Comparison of ENCODE assay signal across 8 cellular contexts in the genomic region with DNA sequence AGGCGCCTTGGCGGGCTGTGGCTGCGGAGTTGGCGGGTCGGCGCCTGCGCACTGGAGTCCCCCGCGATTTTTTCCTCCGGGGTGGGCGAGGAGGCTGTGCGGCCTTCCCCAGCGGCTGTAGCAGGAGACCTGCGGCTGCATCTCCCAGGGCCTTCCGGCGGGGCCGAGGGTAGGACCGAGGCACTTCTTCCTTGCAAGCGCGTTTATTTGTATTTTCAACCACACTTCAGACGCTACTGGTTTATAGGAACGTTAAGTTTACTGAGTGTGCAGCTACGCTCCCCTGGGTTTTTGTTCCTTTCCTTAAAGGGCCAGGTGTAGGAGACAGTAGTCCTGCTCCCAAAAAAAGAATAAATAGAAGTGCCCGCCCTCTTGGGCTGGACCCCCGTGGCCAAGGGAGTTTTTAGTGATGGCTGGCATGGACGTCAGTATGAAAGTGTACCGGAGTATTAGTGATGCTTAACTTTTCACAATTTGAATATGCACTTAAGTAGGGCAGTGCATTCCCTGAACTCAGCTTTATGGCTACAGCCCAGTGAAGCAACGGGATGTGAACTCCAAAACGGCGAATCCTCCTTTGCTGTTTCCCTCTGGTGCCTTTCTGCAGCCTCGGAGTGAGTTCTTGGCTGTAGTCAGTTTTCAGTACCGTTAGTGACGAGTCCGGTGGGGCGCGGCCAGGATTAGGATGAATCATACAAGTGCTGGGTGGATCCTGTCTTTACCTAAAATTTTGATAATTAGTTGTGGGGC. TPM values are rescaled to one million over a fixed set of nuclear protein-coding genes. Genes with fewer than 3 reads are reported as not detected.
DNase-seq lines count a peak whose midpoint lies in the region; ATAC-seq and TF ChIP-seq lines count a peak whose summit lies in the region.

No MANE protein-coding gene starts in this region.

- H3K27me3 Mint-ChIP-seq in GM23338 (ENCODE audit: insufficient read depth, low read depth, poor library complexity) = peaks cover 10% of the 10 kb centered on the region
- H3K27me3 Mint-ChIP-seq in T-cell = no peaks in the 10 kb centered on the region

- H2AFZ ChIP-seq in GM23338 = peak overlapping the region; percentile 5; the same call in 1 of the 2 replicates

- POLR2A ChIA-PET in T-cell (lab: Charles Lee) = interaction anchor here in 1 of 2 donors (1.0 kb wide), 1 partner anchor 19 kb away, joined by 3 read pairs; no protein-coding TSS in a partner anchor

- H3K79me2 ChIP-seq in GM23338 (replicated peaks; ENCODE audit: insufficient read depth) = peaks cover 76% of the 10 kb centered on the region

- H3K4me3 ChIP-seq in GM23338 = peak overlapping the region; percentile 97
- H3K4me3 ChIP-seq in LNCaP clone FGC (ENCODE audit: low read depth, low read length) = peak overlapping the region; percentile 69
- peak overlapping the region; percentile 78 to 95 (median 86) for H3K4me3 ChIP-seq in adrenal gland
- peak overlapping the region; percentile 94 for H3K4me3 ChIP-seq in upper lobe of right lung

- H3F3A ChIP-seq in GM23338 (replicated peaks; ENCODE audit: low read depth) = no peaks in the 10 kb centered on the region

- H3K36me3 Mint-ChIP-seq in GM23338 (ENCODE audit: low read depth) (peaks cover 34% of the 10 kb centered on the region; the same call in 2 of the 3 replicates), T-cell (peaks cover 4% of the 10 kb centered on the region)

- peak; percentile 42 to 44 for TF ChIP-seq POLR2A in adrenal gland (IDR thresholded peaks at IDR 0.05)

- no peaks in the 10 kb centered on the region for H3K9me2 ChIP-seq in GM23338 (ENCODE audit: insufficient read depth)

- peaks cover 33% of the 10 kb centered on the region for H4K20me1 ChIP-seq in GM23338 (replicated peaks; ENCODE audit: insufficient read depth)

- H3K4me1 Mint-ChIP-seq in GM23338 (peaks cover 22% of the 10 kb centered on the region), T-cell (peaks cover 42 to 55% (median 48%) of the 10 kb centered on the region in 3 donors)

- H3K27me3 ChIP-seq in GM23338 (ENCODE audit: insufficient read depth) (no peaks in the 10 kb centered on the region), adrenal gland (no peaks in the 10 kb centered on the region), upper lobe of right lung (no peaks in the 10 kb centered on the region)

- DNase-seq in ELF-1 (ENCODE audit: low read depth, low spot score) (peak; percentile 98), GM23338 (ENCODE audit: low spot score) (peak; percentile 42), LNCaP clone FGC (ENCODE audit: low read depth) (peak; percentile 27), T-cell (peak in 29 of 34 experiments; percentile 12 to 93 (median 84)), adrenal gland (peak; percentile 89 to 96 (median 93)), left cardiac atrium (peak; percentile 95), posterior cingulate gyrus (peak; percentile 89 to 99 (median 93)), upper lobe of right lung (peak; percentile 74)

- TF ChIP-seq CTCF in GM23338 (conservative IDR thresholded peaks at IDR 0.05; ENCODE audit: low read depth in 2 of 2) (no peak), LNCaP clone FGC (IDR thresholded peaks at IDR 0.05; ENCODE audit: control insufficient read depth, extremely low read depth, insufficient read depth) (no peak), adrenal gland (IDR thresholded peaks at IDR 0.05) (no peak), upper lobe of right lung (IDR thresholded peaks at IDR 0.05) (no peak)

- peak; percentile 62 for ATAC-seq in GM23338
- ATAC-seq in T-cell (replicated peaks in 1 of 4) = peak in 2 of 4 experiments; percentile 12 to 19
- peak; percentile 24 to 76 for ATAC-seq in left cardiac atrium
- peak; percentile 6 for ATAC-seq in upper lobe of right lung

- H3K9me3 Mint-ChIP-seq in GM23338 = no peaks in the 10 kb centered on the region
- no peaks in the 10 kb centered on the region for H3K9me3 Mint-ChIP-seq in T-cell

- 0 to 1% (median 1%) methylated on average over 10 to 36 of the region's 36 CpGs for WGBS in adrenal gland, 4 donors

- H3K9me3 ChIP-seq in adrenal gland (replicated peaks in 1 of 3) = no peaks in the 10 kb centered on the region
- H3K9me3 ChIP-seq in upper lobe of right lung = no peaks in the 10 kb centered on the region

- peak overlapping the region; percentile 89 for H3K4me2 ChIP-seq in GM23338

- H3K4me1 ChIP-seq in GM23338 (ENCODE audit: insufficient read depth) (peaks cover 33% of the 10 kb centered on the region), adrenal gland (replicated peaks in 1 of 2) (peaks cover 12 to 27% of the 10 kb centered on the region in 2 donors), upper lobe of right lung (peaks cover 24% of the 10 kb centered on the region)

- H3K27ac Mint-ChIP-seq in GM23338 = peak overlapping the region; percentile 100
- H3K27ac Mint-ChIP-seq in T-cell = peak overlapping the region; percentile 98

- H3K4me3 Mint-ChIP-seq in GM23338 = peak overlapping the region; percentile 99
- peak overlapping the region; percentile 93 to 98 (median 95) for H3K4me3 Mint-ChIP-seq in T-cell

- CTCF ChIA-PET in T-cell (lab: Charles Lee) = interaction anchor here (0.6 to 1.3 kb wide), 5 partner anchors 12 to 41 kb away, joined by 3 to 5 read pairs (median 4); no protein-coding TSS in a partner anchor

- peak overlapping the region; percentile 91 for H3K27ac ChIP-seq in GM23338 (ENCODE audit: low read depth)
- H3K27ac ChIP-seq in adrenal gland = peak overlapping the region; percentile 85 to 97 (median 87)
- H3K27ac ChIP-seq in upper lobe of right lung = peak overlapping the region; percentile 95

- intact Hi-C loops in adrenal gland (cut with DNase I) = no loop called here
- intact Hi-C loops in left cardiac atrium (cut with DNase I) = loop anchor here in 1 of 2 donors (2.0 kb wide), 1 partner anchor 19 kb away; a partner anchor contains a TSS
- intact Hi-C loops in posterior cingulate gyrus (cut with DNase I) = loop anchor here (2.0 kb wide), 1 partner anchor 19 kb away; a partner anchor contains a TSS
- intact Hi-C loops in upper lobe of right lung (cut with DNase I) = no loop called here

- H3K36me3 ChIP-seq in GM23338 (ENCODE audit: insufficient read depth) = peaks cover 4% of the 10 kb centered on the region; the same call in 1 of the 2 replicates
- no peaks in the 10 kb centered on the region for H3K36me3 ChIP-seq in adrenal gland (replicated peaks in 1 of 2)
- no peaks in the 10 kb centered on the region for H3K36me3 ChIP-seq in upper lobe of right lung

TF ChIP-seq in GM23338, 12 proteins besides CTCF, POLR2A, EP300 and RAD21:
- TF ChIP-seq ZNF114 (CRISPR knock-in tag; IDR thresholded peaks at IDR 0.05) (no peak), POLR2AphosphoS5 (IDR thresholded peaks at IDR 0.05; ENCODE audit: low read depth) (peak; percentile 72; the same call in 1 of the 2 replicates)
TF ChIP-seq in GM23338: peak in this region for 1.

RNA-seq across cellular contexts. Expression of a gene that starts 1.0 kb away (rescaled TPM):
- total RNA-seq in GM23338 (2014; rRNA removed; shearing (Covaris generic)) = 48.1 and 49.6 TPM in 2 replicates
- 41.3 and 51.2 TPM in 2 replicates for polyA plus RNA-seq in GM23338 (2016; fragmentation: Nextera tagmentation; extraction: Ambion mirVana)
- total RNA-seq in T-cell = 1 to 10 TPM; 4.4 to 9.3 (median 8.1) TPM
- 10 to 100 TPM in 1 of 8 donors, 1 to 10 TPM in 7; 1.9 to 19.2 (median 4.3) TPM for total RNA-seq in adrenal gland
- polyA plus RNA-seq in adrenal gland = 1 to 10 TPM; 1.2 to 5.3 (median 1.4) TPM
- total RNA-seq in left cardiac atrium = 1 to 10 TPM; 2.7 to 3.1 TPM
- total RNA-seq in upper lobe of right lung = 4.9 TPM

RNA-seq across cellular contexts. Expression of a gene that starts 18.7 kb away (rescaled TPM):
- total RNA-seq in GM23338 (2014; rRNA removed; shearing (Covaris generic)) = 17.0 and 20.5 TPM in 2 replicates
- polyA plus RNA-seq in GM23338 (2016; fragmentation: Nextera tagmentation; extraction: Ambion mirVana) = 22.3 and 28.3 TPM in 2 replicates
- 10 to 100 TPM in 3 of 5 donors, 1 to 10 TPM in 2; 7.0 to 12.2 (median 11.0) TPM for total RNA-seq in T-cell
- 10 to 100 TPM in 7 of 8 donors, 1 to 10 TPM in 1; 9.8 to 27.3 (median 18.0) TPM for total RNA-seq in adrenal gland
- 10 to 100 TPM in 1 of 3 donors, 1 to 10 TPM in 2; 9.0 to 33.7 (median 9.5) TPM for polyA plus RNA-seq in adrenal gland
- total RNA-seq in left cardiac atrium = 10 to 100 TPM; 28.3 to 36.1 TPM
- 17.9 TPM for total RNA-seq in upper lobe of right lung

Comparison
In these comparisons a context has a peak if more than half of its experiments do, and no peak if none do; other contexts are left out.
1. DNase-seq: peak in every context shown above with its lines; median percentile 98 in ELF-1; 95 in left cardiac atrium; 93 in adrenal gland; 93 in posterior cingulate gyrus; 84 in T-cell; 74 in upper lobe of right lung; 42 in GM23338; 27 in LNCaP clone FGC.